In the genomic region with DNA sequence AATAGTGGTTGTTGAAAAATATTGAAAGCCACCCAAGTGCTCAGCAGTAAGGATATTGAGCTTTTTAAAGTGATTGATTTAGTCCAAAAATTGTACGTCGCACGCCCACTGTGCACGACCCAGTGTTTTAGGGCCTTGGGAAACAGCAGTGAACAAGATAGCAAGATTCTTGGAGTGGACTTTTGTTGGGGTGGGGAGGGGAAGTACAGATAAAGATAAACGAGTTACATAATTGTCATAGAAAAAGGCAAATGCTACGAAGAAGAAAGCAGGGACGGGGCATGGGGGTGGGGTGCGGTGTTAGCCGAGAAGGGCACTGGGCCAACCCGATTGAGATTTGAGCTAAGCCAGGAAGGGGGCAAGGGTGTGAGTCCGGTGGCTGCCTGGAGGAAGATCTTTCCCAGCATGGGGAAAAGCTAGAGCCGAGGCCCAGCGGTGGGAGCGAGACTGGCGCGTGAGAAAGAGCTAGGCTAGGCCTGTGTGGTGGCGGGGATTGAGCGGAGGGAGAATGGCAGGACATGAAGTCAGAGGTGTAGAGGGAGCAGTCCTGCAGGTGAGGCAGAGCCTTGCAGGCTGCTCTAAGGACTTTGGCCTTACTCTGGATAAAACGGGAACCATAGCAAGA, we compare ENCODE assay signal across 8 cellular contexts. TPM values are rescaled to one million over a fixed set of nuclear protein-coding genes. Genes with fewer than 3 reads are reported as not detected.
A peak's percentile ranks its signal among the peaks of the same experiment; 100 is the strongest.
DNase-seq lines count a peak whose midpoint lies in the region; ATAC-seq and TF ChIP-seq lines count a peak whose summit lies in the region.

No MANE protein-coding gene starts in this region.

- no peaks in the 10 kb centered on the region for H3K27me3 ChIP-seq in breast epithelium
- H3K27me3 ChIP-seq in kidney epithelial cell (ENCODE audit: control insufficient read depth, insufficient read depth, low read length), result peaks cover under 1% of the 10 kb centered on the region

- H3K4me3 ChIP-seq in SK-N-MC, result peak overlapping the region; percentile 92
- H3K4me3 ChIP-seq in breast epithelium, result peak overlapping the region; percentile 79 to 85 (median 83)
- H3K4me3 ChIP-seq in kidney epithelial cell (ENCODE audit: low read depth, low read length), result peak overlapping the region; percentile 96

- H3K36me3 ChIP-seq in SK-N-MC (ENCODE audit: insufficient read depth, low read length) (peaks cover 9% of the 10 kb centered on the region; the same call in 1 of the 2 replicates), breast epithelium (no peaks in the 10 kb centered on the region), kidney epithelial cell (ENCODE audit: control insufficient read depth, insufficient read depth, low read length) (no peaks in the 10 kb centered on the region)

- H3K27ac ChIP-seq in SK-N-MC, result peak overlapping the region; percentile 85
- peak overlapping the region; percentile 99 for H3K27ac ChIP-seq in breast epithelium

- peaks cover 7 to 19% of the 10 kb centered on the region in 2 donors for H3K4me1 ChIP-seq in breast epithelium

- intact Hi-C loops in breast epithelium (cut with DNase I; ENCODE audit: low total_unique reads), result no loop called here

- TF ChIP-seq POLR2A in breast epithelium (IDR thresholded peaks at IDR 0.05), result no peak

- peak; percentile 27 for ATAC-seq in HG02852 (IDR thresholded peaks at IDR 0.05; ENCODE audit: unreplicated experiment)

- no peak for DNase-seq in SK-N-MC (ENCODE audit: low read depth, low spot score)
- no peak for DNase-seq in breast epithelium (ENCODE audit: low spot score in 2 of 2)
- DNase-seq in kidney epithelial cell (ENCODE audit: low read depth), result no peak
- DNase-seq in stimulated activated CD4-positive, alpha-beta T cell treated with anti-CD3 and anti-CD28 coated beads, Interleukin-4, amount 100 ng/mL, for 24 hours, result peak; percentile 39
- DNase-seq in NCI-H1436 (lab: John Stamatoyannopoulos, UW), result no peak
- no peak for DNase-seq in NCI-H446 (lab: John Stamatoyannopoulos, UW)

- peak overlapping the region; percentile 95 for H3K9ac ChIP-seq in SK-N-MC (ENCODE audit: insufficient read length)

- H3K9me3 ChIP-seq in SK-N-MC (ENCODE audit: low read depth, low read length), result no peaks in the 10 kb centered on the region
- no peaks in the 10 kb centered on the region for H3K9me3 ChIP-seq in breast epithelium

- TF ChIP-seq CTCF in GM12873 (IDR thresholded peaks at IDR 0.05; ENCODE audit: insufficient read depth, low read depth, low read length, missing control alignments) (peak; percentile 49), breast epithelium (IDR thresholded peaks at IDR 0.05) (no peak), kidney epithelial cell (IDR thresholded peaks at IDR 0.05; ENCODE audit: insufficient read depth, low read length, poor library complexity, severe bottlenecking) (peak; percentile 24)

RNA-seq across cellular contexts. Expression of gene HTD2, which starts 0.5 kb away (rescaled TPM):
- 10 to 100 TPM; 10.6 to 19.6 (median 11.1) TPM for total RNA-seq in breast epithelium
- total RNA-seq in kidney epithelial cell, result 5.3 and 8.9 TPM in 2 replicates

RNA-seq across cellular contexts. Expression of gene RPP14, which starts 0.7 kb away (rescaled TPM):
- total RNA-seq in breast epithelium (10 to 100 TPM in 2 of 3 donors, 1 to 10 TPM in 1; 6.2 to 11.0 (median 10.8) TPM), kidney epithelial cell (11.4 and 15.1 TPM in 2 replicates)

RNA-seq across cellular contexts. Expression of gene PXK, which starts 25.9 kb away (rescaled TPM):
- total RNA-seq in breast epithelium (10 to 100 TPM; 30.3 to 36.1 (median 34.6) TPM), kidney epithelial cell (13.2 and 17.9 TPM in 2 replicates)

Comparison
In these comparisons a context has a peak if more than half of its experiments do, and no peak if none do; other contexts are left out.
1. CTCF ChIP-seq: peak in GM12873 (single experiment) and kidney epithelial cell (single experiment); none in breast epithelium (0 of 3).
2. Peak in every context shown above with its lines, with median percentiles within 50 percentile points of each other: H3K4me3 ChIP-seq.